10 cellular contexts compared by ENCODE assay signal in genomic region chr4:25915359-25915716, GRCh38. TPM values are rescaled to one million over a fixed set of nuclear protein-coding genes. Genes with fewer than 3 reads are reported as not detected.
DNase-seq lines count a peak whose midpoint lies in the region; ATAC-seq, FAIRE-seq and TF ChIP-seq lines count a peak whose summit lies in the region.
"Had no signal": no experiment of that assay in that cellular context is flagged by ENCODE, and none has a peak within 500 bp of the region (broad histone marks: within the 10 kb centered on the region; RNA-seq: fewer than 3 reads in every experiment).

No MANE protein-coding gene starts in this region.

- no peak for FAIRE-seq in HepG2 (lab: Jason Lieb, UNC)

- no peak overlapping the region for H2AFZ ChIP-seq in HepG2 (ENCODE audit: low read length)

- H3K27me3 ChIP-seq in HepG2 (ENCODE audit: control insufficient read depth in 1 of 2, insufficient read depth in 2 of 2, low read length in 2 of 2), result no peaks in the 10 kb centered on the region; a peak in 1 of 5 replicates
- H3K27me3 ChIP-seq in right lobe of liver, result no peaks in the 10 kb centered on the region
- peaks cover 21% of the 10 kb centered on the region for H3K27me3 ChIP-seq in iPS-20b (ENCODE audit: insufficient read depth, low read length)
- no peaks in the 10 kb centered on the region for H3K27me3 ChIP-seq in upper lobe of left lung

- no peak for TF ChIP-seq CTCF in HepG2 (CRISPR knock-in tag; IDR thresholded peaks at IDR 0.05)
- no peak for TF ChIP-seq CTCF in right lobe of liver (IDR thresholded peaks at IDR 0.05)
- TF ChIP-seq CTCF in upper lobe of left lung (IDR thresholded peaks at IDR 0.05), result no peak

- no peaks in the 10 kb centered on the region for H3K36me3 Mint-ChIP-seq in activated CD4-positive, alpha-beta memory T cell treated with anti-CD3 and anti-CD28 coated beads for 36 hours

- no peaks in the 10 kb centered on the region for H4K20me1 ChIP-seq in HepG2 (ENCODE audit: insufficient read depth, low read length)

- in situ Hi-C loops in HepG2 (cut with HindIII; ENCODE audit: extremely low pct_ligation_motif_present, low pct_unique_long_range_greater_than_20kb), result no loop called here

- ATAC-seq in HepG2 (no peak), right lobe of liver (no peak), upper lobe of left lung (ENCODE audit: low FRiP score in 2 of 2) (no peak), HG03378 (IDR thresholded peaks at IDR 0.05; ENCODE audit: unreplicated experiment) (no peak)

- H3K36me3 ChIP-seq in HepG2 (replicated peaks in 1 of 2; ENCODE audit: control insufficient read depth in 1 of 2, insufficient read depth in 2 of 2, low read length in 2 of 2), result no peaks in the 10 kb centered on the region
- H3K36me3 ChIP-seq in right lobe of liver, result no peaks in the 10 kb centered on the region
- H3K36me3 ChIP-seq in iPS-20b (ENCODE audit: insufficient read depth, low read depth, low read length), result peaks cover 5% of the 10 kb centered on the region; the same call in 1 of the 2 replicates
- H3K36me3 ChIP-seq in upper lobe of left lung, result no peaks in the 10 kb centered on the region

- BruUV-seq in HepG2 (replicated peaks; lab: Mats Ljungman, UMichigan), result no TSS peak

- peaks cover 17% of the 10 kb centered on the region for H3K4me1 Mint-ChIP-seq in activated CD4-positive, alpha-beta memory T cell treated with anti-CD3 and anti-CD28 coated beads for 36 hours (ENCODE audit: low read depth)

- H3K9me3 ChIP-seq in HepG2 (ENCODE audit: low read length), result no peaks in the 10 kb centered on the region
- no peaks in the 10 kb centered on the region for H3K9me3 ChIP-seq in right lobe of liver
- no peaks in the 10 kb centered on the region for H3K9me3 ChIP-seq in iPS-20b (ENCODE audit: insufficient read depth, low read depth, low read length)
- no peaks in the 10 kb centered on the region for H3K9me3 ChIP-seq in upper lobe of left lung

- intact Hi-C loops in HepG2 (cut with micrococcal nuclease; ENCODE audit: unreplicated experiment), result no loop called here
- intact Hi-C loops in right lobe of liver (cut with DNase I), result no loop called here
- intact Hi-C loops in activated CD4-positive, alpha-beta memory T cell treated with anti-CD3 and anti-CD28 coated beads for 36 hours (cut with micrococcal nuclease), result loop anchor here (10.0 kb wide), 1 partner anchor 601 kb away; the partner anchor contains the start of gene ZCCHC4

- H3K4me1 ChIP-seq in HepG2 (ENCODE audit: insufficient read depth, low read length) (peaks cover 61% of the 10 kb centered on the region), right lobe of liver (peaks cover 0 to 9% (median 0%) of the 10 kb centered on the region in 4 donors), iPS-20b (ENCODE audit: insufficient read depth, low read length) (peaks cover 13% of the 10 kb centered on the region; the same call in 1 of the 2 replicates), upper lobe of left lung (peaks cover 10 to 22% (median 17%) of the 10 kb centered on the region in 4 donors)

- 98% methylated on average over 12 of the region's 12 CpGs for WGBS in HepG2 (ENCODE audit: low lambda C conversion rate)
- WGBS in right lobe of liver (ENCODE audit: insufficient coverage, low coverage, low lambda C conversion rate, missing lambda C conversion rate), result 84% methylated on average over 12 of the region's 12 CpGs
- 87 to 91% methylated on average over 12 of the region's 12 CpGs for WGBS in upper lobe of left lung, 2 donors

- H3K27ac ChIP-seq in HepG2 (ENCODE audit: extremely low read length, insufficient read depth, low read length) (peak overlapping the region; percentile 96), right lobe of liver (no peak overlapping the region), iPS-20b (ENCODE audit: low read length) (no peak overlapping the region), upper lobe of left lung (peak overlapping the region in 3 of 4 donors; percentile 90 to 96 (median 92))

- H3K9me3 Mint-ChIP-seq in activated CD4-positive, alpha-beta memory T cell treated with anti-CD3 and anti-CD28 coated beads for 36 hours, result no peaks in the 10 kb centered on the region

- TF ChIP-seq POLR2A in HepG2 (IDR thresholded peaks at IDR 0.05; ENCODE audit: insufficient read depth in 1 of 2, low read depth in 2 of 2, low read length in 2 of 2) (no peak), right lobe of liver (IDR thresholded peaks at IDR 0.05) (no peak), upper lobe of left lung (IDR thresholded peaks at IDR 0.05) (no peak)

- no peak for TF ChIP-seq RAD21 in HepG2 (CRISPR knock-in tag; IDR thresholded peaks at IDR 0.05)

- DNase-seq in HepG2 (ENCODE audit: low spot score), result no peak
- no peak for DNase-seq in right lobe of liver
- DNase-seq in activated CD4-positive, alpha-beta memory T cell treated with anti-CD3 and anti-CD28 coated beads for 36 hours, result no peak
- no peak for DNase-seq in upper lobe of left lung
- DNase-seq in activated effector memory CD4-positive, alpha-beta T cell treated with anti-CD3 and anti-CD28 coated beads, Interleukin-2, amount 50 U/mL, for 16 hours, result no peak
- no peak for DNase-seq in NCI-H345 treated with DMSO at 0.1 percent for 48 hours (lab: John Stamatoyannopoulos, UW; ENCODE audit: unreplicated experiment)
- DNase-seq: GDM1, NCI-H1048 had no signal

- H3K79me2 ChIP-seq in HepG2 (ENCODE audit: insufficient read depth, low read length), result peaks cover 9% of the 10 kb centered on the region

- H3K4me3 ChIP-seq in HepG2 (replicated peaks in 1 of 3; ENCODE audit: insufficient read depth in 1 of 3, low read depth in 2 of 3, low read length in 3 of 3) (peak overlapping the region in 1 of 3 experiments; percentile 79; a peak in 1 of 6 replicates), right lobe of liver (no peak overlapping the region), iPS-20b (ENCODE audit: low read length) (peak overlapping the region; percentile 83), upper lobe of left lung (peak overlapping the region in 1 of 4 donors; percentile 75)

- peak overlapping the region; percentile 91 for H3K4me2 ChIP-seq in HepG2 (ENCODE audit: low read depth, low read length)

- peak overlapping the region; percentile 94 for H3K27ac Mint-ChIP-seq in activated CD4-positive, alpha-beta memory T cell treated with anti-CD3 and anti-CD28 coated beads for 36 hours

- POLR2A ChIA-PET in HepG2 (lab: Yijun Ruan, JAX), result no interaction called here
- POLR2A ChIA-PET in activated CD4-positive, alpha-beta memory T cell treated with anti-CD3 and anti-CD28 coated beads for 36 hours (lab: Charles Lee), result no interaction called here

- peak overlapping the region; percentile 87 for H3K4me3 Mint-ChIP-seq in activated CD4-positive, alpha-beta memory T cell treated with anti-CD3 and anti-CD28 coated beads for 36 hours

- CTCF ChIA-PET in HepG2 (lab: Yijun Ruan, JAX; ENCODE audit: low intra/inter-chr PET ratio, low total read pairs), result no interaction called here
- CTCF ChIA-PET in activated CD4-positive, alpha-beta memory T cell treated with anti-CD3 and anti-CD28 coated beads for 36 hours (lab: Charles Lee), result interaction anchor here (0.6 to 3.1 kb wide), 4 partner anchors 11 to 354 kb away, joined by 3 to 12 read pairs (median 4); no protein-coding TSS in a partner anchor

- no peak for TF ChIP-seq EP300 in HepG2 (IDR thresholded peaks at IDR 0.05; ENCODE audit: low read depth in 2 of 2, low read length in 2 of 2)
- TF ChIP-seq EP300 in HepG2 (CRISPR knock-in tag; IDR thresholded peaks at IDR 0.05; ENCODE audit: borderline replicate concordance), result no peak
- no peak for TF ChIP-seq EP300 in upper lobe of left lung (IDR thresholded peaks at IDR 0.05)

- no peaks in the 10 kb centered on the region for H3K27me3 Mint-ChIP-seq in activated CD4-positive, alpha-beta memory T cell treated with anti-CD3 and anti-CD28 coated beads for 36 hours

- H3K9ac ChIP-seq in HepG2 (ENCODE audit: insufficient read depth, low read depth, low read length), result peak overlapping the region; percentile 88; the same call in 1 of the 2 replicates
- H3K9ac ChIP-seq in iPS-20b (ENCODE audit: low read depth, low read length), result peak overlapping the region; percentile 83; the same call in 1 of the 2 replicates

RNA-seq across cellular contexts. Expression of gene SMIM20, which starts 1.3 kb away (rescaled TPM):
- total RNA-seq in HepG2 (2016; rRNA removed; fragmentation: Illumina TruSeq; extraction: Trizol), result 30.2 and 36.3 TPM in 2 replicates
- 49.4 and 69.7 TPM in 2 replicates for total RNA-seq in HepG2 (2016; cell fraction: cytosol; rRNA removed; fragmentation: Illumina TruSeq; extraction: Trizol; ENCODE audit: low read depth)
- total RNA-seq in HepG2 (2016; cell fraction: insoluble cytoplasmic fraction; rRNA removed; fragmentation: Illumina TruSeq; extraction: Trizol), result 29.7 and 32.4 TPM in 2 replicates
- total RNA-seq in HepG2 (2016; cell fraction: membrane; rRNA removed; fragmentation: Illumina TruSeq; extraction: Trizol), result 58.5 and 74.9 TPM in 2 replicates
- 13.3 and 17.3 TPM in 2 replicates for total RNA-seq in HepG2 (2016; cell fraction: nucleus; rRNA removed; fragmentation: Illumina TruSeq; extraction: Trizol)
- polyA plus RNA-seq in HepG2 (2011; rRNA removed), result 18.0 and 26.3 TPM in 2 replicates
- 17.6 and 20.7 TPM in 2 replicates for polyA plus RNA-seq in HepG2 (2011; cell fraction: cytosol; rRNA removed)
- 3.5 and 5.8 TPM in 2 replicates for polyA plus RNA-seq in HepG2 (2011; cell fraction: nucleus; rRNA removed)
- 31.8 and 34.3 TPM in 2 replicates for polyA plus RNA-seq in HepG2 (2012)
- polyA plus RNA-seq in HepG2 (2016; cell fraction: cytosol; fragmentation: Illumina TruSeq; extraction: Trizol; ENCODE audit: low read depth), result 50.8 and 84.6 TPM in 2 replicates
- 32.2 and 38.8 TPM in 2 replicates for polyA plus RNA-seq in HepG2 (2016; cell fraction: insoluble cytoplasmic fraction; fragmentation: Illumina TruSeq; extraction: Trizol; ENCODE audit: low read depth)
- polyA plus RNA-seq in HepG2 (2016; cell fraction: membrane; fragmentation: Illumina TruSeq; extraction: Trizol; ENCODE audit: low read depth), result 51.2 and 73.4 TPM in 2 replicates
- polyA plus RNA-seq in HepG2 (2016; cell fraction: nucleus; fragmentation: Illumina TruSeq; extraction: Trizol; ENCODE audit: insufficient read depth, low read depth), result 24.1 and 28.3 TPM in 2 replicates
- 2.2 and 3.3 TPM in 2 replicates for polyA minus RNA-seq in HepG2 (2011; rRNA and poly(A)+ RNA removed; ENCODE audit: low replicate concordance)
- 5.4 TPM in 2 replicates for polyA minus RNA-seq in HepG2 (2011; cell fraction: cytosol; rRNA and poly(A)+ RNA removed)
- 2.6 and 4.0 TPM in 2 replicates for polyA minus RNA-seq in HepG2 (2011; cell fraction: nucleus; rRNA and poly(A)+ RNA removed)
- total RNA-seq in right lobe of liver, result 10 to 100 TPM; 16.0 to 32.5 (median 21.9) TPM
- total RNA-seq in activated CD4-positive, alpha-beta memory T cell treated with anti-CD3 and anti-CD28 coated beads for 36 hours, result 10 to 100 TPM; 26.0 to 28.0 TPM
- 10 to 100 TPM in 4 of 6 donors, 1 to 10 TPM in 2; 7.5 to 33.4 (median 20.8) TPM for total RNA-seq in upper lobe of left lung

RNA-seq across cellular contexts. Expression of gene SEL1L3, which starts 52.5 kb away (rescaled TPM):
- total RNA-seq in HepG2 (2016; rRNA removed; fragmentation: Illumina TruSeq; extraction: Trizol), result 0.63 and 1.1 TPM in 2 replicates
- total RNA-seq in HepG2 (2016; cell fraction: cytosol; rRNA removed; fragmentation: Illumina TruSeq; extraction: Trizol; ENCODE audit: low read depth), result 0.20 and 1.7 TPM in 2 replicates
- 0.45 and 0.68 TPM in 2 replicates for total RNA-seq in HepG2 (2016; cell fraction: insoluble cytoplasmic fraction; rRNA removed; fragmentation: Illumina TruSeq; extraction: Trizol)
- total RNA-seq in HepG2 (2016; cell fraction: membrane; rRNA removed; fragmentation: Illumina TruSeq; extraction: Trizol), result 0.59 and 0.65 TPM in 2 replicates
- 1.2 and 1.5 TPM in 2 replicates for total RNA-seq in HepG2 (2016; cell fraction: nucleus; rRNA removed; fragmentation: Illumina TruSeq; extraction: Trizol)
- 0.28 and 0.37 TPM in 2 replicates for polyA plus RNA-seq in HepG2 (2011; rRNA removed)
- polyA plus RNA-seq in HepG2 (2011; cell fraction: cytosol; rRNA removed), result 0.23 and 0.31 TPM in 2 replicates
- 0.39 and 0.69 TPM in 2 replicates for polyA plus RNA-seq in HepG2 (2011; cell fraction: nucleus; rRNA removed)
- polyA plus RNA-seq in HepG2 (2012), result 0.23 and 1.2 TPM in 2 replicates
- 0.27 TPM in 2 replicates for polyA plus RNA-seq in HepG2 (2016; cell fraction: cytosol; fragmentation: Illumina TruSeq; extraction: Trizol; ENCODE audit: low read depth)
- polyA plus RNA-seq in HepG2 (2016; cell fraction: insoluble cytoplasmic fraction; fragmentation: Illumina TruSeq; extraction: Trizol; ENCODE audit: low read depth), result 0.36 and 0.53 TPM in 2 replicates
- polyA plus RNA-seq in HepG2 (2016; cell fraction: membrane; fragmentation: Illumina TruSeq; extraction: Trizol; ENCODE audit: low read depth), result 0.24 and 0.62 TPM in 2 replicates
- 1.2 TPM in 2 replicates for polyA plus RNA-seq in HepG2 (2016; cell fraction: nucleus; fragmentation: Illumina TruSeq; extraction: Trizol; ENCODE audit: insufficient read depth, low read depth)
- 1.7 and 66.3 TPM in 2 replicates for polyA minus RNA-seq in HepG2 (2011; rRNA and poly(A)+ RNA removed; ENCODE audit: low replicate concordance)
- polyA minus RNA-seq in HepG2 (2011; cell fraction: cytosol; rRNA and poly(A)+ RNA removed), result 0.44 and 1.8 TPM in 2 replicates
- 0.77 and 2.7 TPM in 2 replicates for polyA minus RNA-seq in HepG2 (2011; cell fraction: nucleus; rRNA and poly(A)+ RNA removed)
- 10 to 100 TPM in 3 of 6 experiments, 1 to 10 TPM in 3; 5.0 to 33.6 (median 13.3) TPM for total RNA-seq in right lobe of liver
- 10 to 100 TPM; 67.1 to 67.7 TPM for total RNA-seq in activated CD4-positive, alpha-beta memory T cell treated with anti-CD3 and anti-CD28 coated beads for 36 hours
- total RNA-seq in upper lobe of left lung, result 100 to 1,000 TPM in 1 of 6 donors, 10 to 100 TPM in 5; 41.7 to 197 (median 64.7) TPM

Comparison
In these comparisons a context has a peak if more than half of its experiments do, and no peak if none do; other contexts are left out.
1. H3K27ac ChIP-seq: peak in HepG2 (single experiment) and upper lobe of left lung (3 of 4); none in right lobe of liver (0 of 3) and iPS-20b (single experiment).